ENCODE assay signal across 8 cellular contexts in genomic region chr16:67846320-67847063, GRCh38. TPM values are rescaled to one million over a fixed set of nuclear protein-coding genes. Genes with fewer than 3 reads are reported as not detected.
DNase-seq lines count a peak whose midpoint lies in the region; ATAC-seq and TF ChIP-seq lines count a peak whose summit lies in the region.

NUTF2 (plus strand) TSS chr16:67846933; CDS start chr16:67865131, 18,198 bp downstream.

- H3K4me1 Mint-ChIP-seq in activated CD4-positive, alpha-beta T cell treated with anti-CD3 and anti-CD28 coated beads, Interleukin-2, amount 10 ng/mL, durations not matched to agents 7 days and 5 days: peaks cover 52% of the 10 kb centered on the region

- no peaks in the 10 kb centered on the region for H3K27me3 Mint-ChIP-seq in activated CD4-positive, alpha-beta T cell treated with anti-CD3 and anti-CD28 coated beads, Interleukin-2, amount 10 ng/mL, durations not matched to agents 7 days and 5 days

- peak within 1 kb of the TSS; percentile 93 for H3K27ac Mint-ChIP-seq in activated CD4-positive, alpha-beta T cell treated with anti-CD3 and anti-CD28 coated beads, Interleukin-2, amount 10 ng/mL, durations not matched to agents 7 days and 5 days

- peak; percentile 68 for ATAC-seq in GM19324 (IDR thresholded peaks at IDR 0.05; ENCODE audit: low FRiP score, unreplicated experiment)
- peak; percentile 33 for ATAC-seq in HG03469 (IDR thresholded peaks at IDR 0.05; ENCODE audit: unreplicated experiment)

- POLR2A ChIA-PET in BJ (lab: Charles Lee): no interaction called here
- POLR2A ChIA-PET in activated CD4-positive, alpha-beta T cell treated with anti-CD3 and anti-CD28 coated beads, Interleukin-2, amount 10 ng/mL, durations not matched to agents 7 days and 5 days (lab: Charles Lee): interaction anchor here (0.5 kb wide), 1 partner anchor 42 kb away, joined by 3 read pairs; no protein-coding TSS in a partner anchor

- no peaks in the 10 kb centered on the region for H3K27me3 ChIP-seq in BJ (ENCODE audit: control insufficient read depth, insufficient read depth, low read length)

- CTCF ChIA-PET in BJ (lab: Yijun Ruan, JAX): interaction anchor here (1.2 to 2.9 kb wide), 4 partner anchors 30 to 325 kb away, joined by 4 to 11 read pairs (median 8); partner anchors contain the start of gene NRN1L
- CTCF ChIA-PET in activated CD4-positive, alpha-beta T cell treated with anti-CD3 and anti-CD28 coated beads, Interleukin-2, amount 10 ng/mL, durations not matched to agents 7 days and 5 days (lab: Charles Lee): interaction anchor here (0.5 to 3.0 kb wide), 6 partner anchors 11 to 325 kb away, joined by 4 to 16 read pairs (median 5); partner anchors contain the start of gene NRN1L

- no peak for TF ChIP-seq CTCF in BJ (IDR thresholded peaks at IDR 0.05; ENCODE audit: insufficient read depth, low read depth, low read length)

- H3K4me3 ChIP-seq in BJ (ENCODE audit: low read depth, low read length): peak within 1 kb of the TSS; percentile 69

- DNase-seq in BJ (ENCODE audit: low read depth) (peak; percentile 52), NCI-H69 (lab: John Stamatoyannopoulos, UW) (peak; percentile 96), cortex of kidney (lab: John Stamatoyannopoulos, UW) (peak; percentile 66), left kidney (ENCODE audit: low read depth, low spot score) (peak; percentile 99)
- peak; percentile 96 for DNase-seq in activated CD4-positive, alpha-beta T cell treated with anti-CD3 and anti-CD28 coated beads, Interleukin-2, amount 10 ng/mL, durations not matched to agents 7 days and 5 days
- peak; percentile 93 for DNase-seq in stimulated activated CD4-positive, alpha-beta T cell treated with anti-CD3 and anti-CD28 coated beads, Interleukin-2, amount 100 ng/mL, for 4 hours (ENCODE audit: low read depth)

- H3K36me3 ChIP-seq in BJ (ENCODE audit: control insufficient read depth, insufficient read depth, low read length): no peaks in the 10 kb centered on the region

- no peaks in the 10 kb centered on the region for H3K9me3 Mint-ChIP-seq in activated CD4-positive, alpha-beta T cell treated with anti-CD3 and anti-CD28 coated beads, Interleukin-2, amount 10 ng/mL, durations not matched to agents 7 days and 5 days

- H3K36me3 Mint-ChIP-seq in activated CD4-positive, alpha-beta T cell treated with anti-CD3 and anti-CD28 coated beads, Interleukin-2, amount 10 ng/mL, durations not matched to agents 7 days and 5 days (ENCODE audit: low read depth): peaks cover 12% of the 10 kb centered on the region

- H3K4me3 Mint-ChIP-seq in activated CD4-positive, alpha-beta T cell treated with anti-CD3 and anti-CD28 coated beads, Interleukin-2, amount 10 ng/mL, durations not matched to agents 7 days and 5 days: peak within 1 kb of the TSS; percentile 90

RNA-seq across cellular contexts. Expression of gene NUTF2, which starts in this region (rescaled TPM):
- 173 and 230 TPM in 2 replicates for polyA plus RNA-seq in BJ (2011; rRNA removed)
- 288 and 396 TPM in 2 replicates for polyA minus RNA-seq in BJ (2011; rRNA and poly(A)+ RNA removed)
- 100 to 1,000 TPM; 112 to 140 TPM for total RNA-seq in activated CD4-positive, alpha-beta T cell treated with anti-CD3 and anti-CD28 coated beads, Interleukin-2, amount 10 ng/mL, durations not matched to agents 7 days and 5 days

Comparison
In these comparisons a context has a peak if more than half of its experiments do, and no peak if none do; other contexts are left out.
1. Peak in every context shown above with its lines: DNase-seq, ATAC-seq and H3K4me3 ChIP-seq.